1 cellular context compared by ENCODE assay signal in genomic region chr7:135160858-135161653, GRCh38.
A peak's percentile ranks its signal among the peaks of the same experiment; 100 is the strongest.
TF ChIP-seq lines count a peak whose summit lies in the region.

No MANE protein-coding gene starts in this region.

TF ChIP-seq in K562, 482 proteins besides CTCF, POLR2A, EP300 and RAD21 (continued from another document and continues in another):
- TF ChIP-seq SREBF1 (IDR thresholded peaks at IDR 0.05; ENCODE audit: borderline replicate concordance, low read depth, low read length) (no peak), ZC3H8 (IDR thresholded peaks at IDR 0.05) (no peak), ZNF551 (CRISPR knock-in tag; IDR thresholded peaks at IDR 0.05) (no peak), SMARCB1 (IDR thresholded peaks at IDR 0.05; ENCODE audit: insufficient read length, low read depth) (no peak), RB1 (IDR thresholded peaks at IDR 0.05; ENCODE audit: low read depth) (no peak), MAFG (tag; conservative IDR thresholded peaks at IDR 0.05) (peak; percentile 51; the same call in 1 of the 2 replicates), TBL1XR1 (IDR thresholded peaks at IDR 0.05; ENCODE audit: low read length in 2 of 2) (no peak; a peak in 1 of 4 replicates), RBBP5 (IDR thresholded peaks at IDR 0.05; ENCODE audit: borderline replicate concordance, insufficient read depth, low read length, poor library complexity, severe bottlenecking) (peak; percentile 61), ZNF347 (CRISPR knock-in tag; IDR thresholded peaks at IDR 0.05; ENCODE audit: low read depth) (no peak), MED1 (CRISPR knock-in tag; IDR thresholded peaks at IDR 0.05; ENCODE audit: borderline replicate concordance) (no peak), PKNOX1 (IDR thresholded peaks at IDR 0.05) (no peak), FOXK1 (CRISPR knock-in tag; IDR thresholded peaks at IDR 0.05; ENCODE audit: borderline replicate concordance) (no peak), BRF1 (IDR thresholded peaks at IDR 0.05; ENCODE audit: borderline replicate concordance, extremely low read depth, insufficient read length) (no peak), NRF1 (conservative IDR thresholded peaks at IDR 0.05 in 1 of 2, IDR thresholded peaks at IDR 0.05 in 1 of 2) (peak; percentile 51 to 57; a peak in 3 of 4 replicates), FOSL1 (tag; conservative IDR thresholded peaks at IDR 0.05) (no peak), ASH1L (IDR thresholded peaks at IDR 0.05; ENCODE audit: borderline replicate concordance, low read depth, partially characterized antibody) (no peak), HNRNPUL1 (IDR thresholded peaks at IDR 0.05; ENCODE audit: low read length) (no peak), RBM22 (IDR thresholded peaks at IDR 0.05; ENCODE audit: low read depth, low read length, poor library complexity, severe bottlenecking) (no peak), ZNF143 (CRISPR knock-in tag; IDR thresholded peaks at IDR 0.05) (0 out of 2 replicates have a peak, but pooled peaks have one; percentile 42), CGGBP1 (CRISPR knock-in tag; IDR thresholded peaks at IDR 0.05) (no peak), ZNF57 (CRISPR knock-in tag; IDR thresholded peaks at IDR 0.05) (no peak), MEF2A (IDR thresholded peaks at IDR 0.05; ENCODE audit: control insufficient read depth, low read depth, low read length) (no peak), MXD1 (CRISPR knock-in tag; IDR thresholded peaks at IDR 0.05; ENCODE audit: borderline replicate concordance, poor library complexity, severe bottlenecking) (no peak), CC2D1A (IDR thresholded peaks at IDR 0.05) (no peak), ETV1 (tag; conservative IDR thresholded peaks at IDR 0.05; ENCODE audit: low read depth) (no peak), MTA2 (IDR thresholded peaks at IDR 0.05; ENCODE audit: low read depth) (no peak), CAMTA2 (CRISPR knock-in tag; conservative IDR thresholded peaks at IDR 0.05) (no peak), MCM5 (IDR thresholded peaks at IDR 0.05; ENCODE audit: low read depth) (no peak), POLR2G (IDR thresholded peaks at IDR 0.05; ENCODE audit: low read depth, low read length) (no peak; the same call in 1 of the 2 replicates), SIX5 (IDR thresholded peaks at IDR 0.05; ENCODE audit: borderline replicate concordance in 1 of 2, insufficient read depth in 1 of 2, low read depth in 1 of 2, low read length in 2 of 2) (no peak), ZNF165 (CRISPR knock-in tag; IDR thresholded peaks at IDR 0.05; ENCODE audit: borderline replicate concordance) (peak; percentile 45; the same call in 1 of the 2 replicates), ZNF311 (CRISPR knock-in tag; IDR thresholded peaks at IDR 0.05) (peak; percentile 10; the same call in 1 of the 2 replicates), ARID3A (IDR thresholded peaks at IDR 0.05; ENCODE audit: borderline replicate concordance, low read depth, low read length) (no peak), CSDE1 (IDR thresholded peaks at IDR 0.05) (no peak; a peak in 1 of 4 replicates), GABPB2 (CRISPR knock-in tag; conservative IDR thresholded peaks at IDR 0.05) (no peak), ZNF584 (CRISPR knock-in tag; IDR thresholded peaks at IDR 0.05; ENCODE audit: low read depth) (peak; percentile 79; the same call in 1 of the 2 replicates), SOX6 (IDR thresholded peaks at IDR 0.05) (peak; percentile 90; the same call in 1 of the 2 replicates), NR1H2 (CRISPR knock-in tag; IDR thresholded peaks at IDR 0.05) (no peak), POLR2H (tag; IDR thresholded peaks at IDR 0.05; ENCODE audit: low read depth) (peak; percentile 40), CHD2 (IDR thresholded peaks at IDR 0.05; ENCODE audit: low read depth, low read length) (no peak), ELF4 (CRISPR knock-in tag; IDR thresholded peaks at IDR 0.05) (no peak), ZNF511 (CRISPR knock-in tag; IDR thresholded peaks at IDR 0.05) (no peak; the same call in 1 of the 2 replicates), MCM3 (IDR thresholded peaks at IDR 0.05) (no peak), SNIP1 (IDR thresholded peaks at IDR 0.05; ENCODE audit: low read depth) (no peak), MTA1 (IDR thresholded peaks at IDR 0.05; ENCODE audit: borderline replicate concordance) (peak; percentile 39; the same call in 1 of the 2 replicates), MTF1 (CRISPR knock-in tag; IDR thresholded peaks at IDR 0.05; ENCODE audit: borderline replicate concordance) (no peak), TBP (optimal IDR thresholded peaks at IDR 0.05; ENCODE audit: low read depth, low read length) (no peak), HMG20B (CRISPR knock-in tag; IDR thresholded peaks at IDR 0.05) (no peak), PHTF2 (CRISPR knock-in tag; IDR thresholded peaks at IDR 0.05) (peak; percentile 68; the same call in 1 of the 2 replicates), CHCHD3 (CRISPR knock-in tag; IDR thresholded peaks at IDR 0.05) (no peak), E2F1 (CRISPR knock-in tag; IDR thresholded peaks at IDR 0.05) (no peak), NFE2L1 (tag; IDR thresholded peaks at IDR 0.05; ENCODE audit: borderline replicate concordance, low read depth) (no peak), HOXB6 (CRISPR knock-in tag; IDR thresholded peaks at IDR 0.05; ENCODE audit: borderline replicate concordance) (no peak), ZNF197 (CRISPR knock-in tag; IDR thresholded peaks at IDR 0.05; ENCODE audit: low read depth) (0 out of 2 replicates have a peak, but pooled peaks have one; percentile 62), RFX7 (CRISPR knock-in tag; IDR thresholded peaks at IDR 0.05) (no peak), ZBED1 (IDR thresholded peaks at IDR 0.05) (no peak), EZH2 (IDR thresholded peaks at IDR 0.05; ENCODE audit: borderline replicate concordance, low read depth, low read length) (no peak), BRD9 (IDR thresholded peaks at IDR 0.05; ENCODE audit: low read depth, partially characterized antibody) (no peak), MYBL2 (IDR thresholded peaks at IDR 0.05; ENCODE audit: low read depth) (no peak; the same call in 1 of the 2 replicates), MYBL2 (CRISPR knock-in tag; IDR thresholded peaks at IDR 0.05; ENCODE audit: borderline replicate concordance) (no peak), HCFC1 (IDR thresholded peaks at IDR 0.05; ENCODE audit: low read depth, low read length) (no peak), ZNF561 (CRISPR knock-in tag; conservative IDR thresholded peaks at IDR 0.05) (no peak), ZNF778 (CRISPR knock-in tag; IDR thresholded peaks at IDR 0.05) (no peak), ZNF507 (tag; conservative IDR thresholded peaks at IDR 0.05) (no peak), CREB3L1 (IDR thresholded peaks at IDR 0.05; ENCODE audit: borderline replicate concordance, low read depth) (no peak; the same call in 1 of the 2 replicates), STAT5A (IDR thresholded peaks at IDR 0.05; ENCODE audit: borderline replicate concordance, low read length) (no peak), ZNF583 (CRISPR knock-in tag; IDR thresholded peaks at IDR 0.05) (peak; percentile 73; the same call in 1 of the 2 replicates), ZNF140 (CRISPR knock-in tag; IDR thresholded peaks at IDR 0.05) (no peak), DMBX1 (CRISPR knock-in tag; IDR thresholded peaks at IDR 0.05; ENCODE audit: borderline replicate concordance) (peak; percentile 93), KLF1 (tag; IDR thresholded peaks at IDR 0.05) (no peak), GABPA (tag; conservative IDR thresholded peaks at IDR 0.05; ENCODE audit: low read depth) (peak; percentile 34; the same call in 1 of the 2 replicates), ARHGAP35 (IDR thresholded peaks at IDR 0.05; ENCODE audit: partially characterized antibody) (no peak), GTF2F1 (IDR thresholded peaks at IDR 0.05; ENCODE audit: low read depth, low read length) (no peak), L3MBTL2 (IDR thresholded peaks at IDR 0.05) (peak; percentile 97), PURB (CRISPR knock-in tag; IDR thresholded peaks at IDR 0.05; ENCODE audit: low read depth) (no peak), COPS2 (conservative IDR thresholded peaks at IDR 0.05) (no peak), SAFB2 (IDR thresholded peaks at IDR 0.05; ENCODE audit: borderline replicate concordance, low read depth, low read length, severe bottlenecking) (no peak), RUNX1 (IDR thresholded peaks at IDR 0.05; ENCODE audit: low read depth) (no peak), ZNF354B (CRISPR knock-in tag; IDR thresholded peaks at IDR 0.05) (no peak), SRSF1 (IDR thresholded peaks at IDR 0.05; ENCODE audit: low read depth, low read length) (no peak), MLX (CRISPR knock-in tag; conservative IDR thresholded peaks at IDR 0.05) (no peak), ZNF780A (CRISPR knock-in tag; IDR thresholded peaks at IDR 0.05) (no peak), RBM34 (IDR thresholded peaks at IDR 0.05; ENCODE audit: borderline replicate concordance, insufficient read depth, low read length) (no peak), CBX2 (IDR thresholded peaks at IDR 0.05; ENCODE audit: insufficient read depth, low read length, poor library complexity, severe bottlenecking) (no peak), YBX1 (IDR thresholded peaks at IDR 0.05) (no peak), SIN3A (IDR thresholded peaks at IDR 0.05; ENCODE audit: borderline replicate concordance in 2 of 2, control insufficient read depth in 1 of 2, low read depth in 2 of 2, low read length in 2 of 2) (no peak)
